ENCODE assay signal across 8 cellular contexts in the genomic region with DNA sequence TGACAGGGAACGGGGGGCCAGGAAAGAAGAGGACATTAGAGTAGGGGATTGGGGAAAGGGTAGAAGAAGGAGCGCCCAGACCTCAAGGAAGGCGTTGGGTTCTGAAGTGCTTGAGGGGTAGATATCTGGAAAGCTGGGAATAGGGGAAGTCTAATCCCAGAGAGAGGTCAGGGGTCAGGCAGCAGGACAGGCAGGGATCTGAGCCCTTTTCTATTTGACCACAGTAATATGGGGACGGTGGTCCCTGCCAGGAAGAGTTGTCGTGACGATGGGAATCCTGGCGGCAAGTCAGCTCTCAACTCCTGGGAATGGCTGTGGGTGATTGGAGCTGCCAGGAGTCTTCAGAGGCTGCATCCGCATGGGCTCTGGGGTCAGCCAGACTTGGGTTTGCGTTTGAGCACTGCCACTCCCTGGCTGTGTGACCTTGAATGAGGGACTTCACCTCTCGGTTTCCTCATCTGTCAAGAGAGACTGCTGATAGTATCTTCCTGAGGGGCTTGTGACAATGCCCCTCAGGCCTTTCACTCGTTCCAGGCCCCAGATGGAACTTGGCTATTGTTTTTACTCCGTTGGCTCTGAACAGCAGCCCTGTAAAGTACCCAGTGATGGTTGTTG. TPM values are rescaled to one million over a fixed set of nuclear protein-coding genes. Genes with fewer than 3 reads are reported as not detected.
DNase-seq lines count a peak whose midpoint lies in the region; ATAC-seq and TF ChIP-seq lines count a peak whose summit lies in the region.

No MANE protein-coding gene starts in this region.

- H3K36me3 ChIP-seq in mesodermal cell (ENCODE audit: control insufficient read depth, insufficient read depth, low read length): peaks cover 28% of the 10 kb centered on the region

- H3K27ac Mint-ChIP-seq in stimulated activated naive CD8-positive, alpha-beta T cell treated with anti-CD3 and anti-CD28 coated beads, Interleukin-15, Interleukin-2, amounts not matched to agents 100 ng/mL and 50 ng/mL, for 24 hours: peak overlapping the region; percentile 86

- H3K9me3 ChIP-seq in mesodermal cell (ENCODE audit: control insufficient read depth, low read length): no peaks in the 10 kb centered on the region

- WGBS in mesodermal cell (ENCODE audit: insufficient coverage in 2 of 2), 2 experiments: 78 to 81% methylated on average over 12 of the region's 12 CpGs

- no peaks in the 10 kb centered on the region for H3K9me3 Mint-ChIP-seq in stimulated activated naive CD8-positive, alpha-beta T cell treated with anti-CD3 and anti-CD28 coated beads, Interleukin-15, Interleukin-2, amounts not matched to agents 100 ng/mL and 50 ng/mL, for 24 hours

- ATAC-seq in stimulated activated naive CD8-positive, alpha-beta T cell treated with anti-CD3 and anti-CD28 coated beads, Interleukin-15, Interleukin-2, amounts not matched to agents 100 U/mL and 50 U/mL, for 24 hours: no peak
- ATAC-seq in HG02973 (IDR thresholded peaks at IDR 0.05; ENCODE audit: unreplicated experiment): no peak

- H3K36me3 Mint-ChIP-seq in stimulated activated naive CD8-positive, alpha-beta T cell treated with anti-CD3 and anti-CD28 coated beads, Interleukin-15, Interleukin-2, amounts not matched to agents 100 ng/mL and 50 ng/mL, for 24 hours (ENCODE audit: low read depth): peaks cover 13% of the 10 kb centered on the region

- DNase-seq in stimulated activated naive CD8-positive, alpha-beta T cell treated with anti-CD3 and anti-CD28 coated beads, Interleukin-15, Interleukin-2, amounts not matched to agents 100 U/mL and 50 U/mL, for 24 hours: no peak
- DNase-seq in cardiac fibroblast (ENCODE audit: low read depth in 2 of 2) (no peak), SKM-1 (lab: John Stamatoyannopoulos, UW; ENCODE audit: unreplicated experiment) (no peak), GM20000 (ENCODE audit: low spot score) (no peak), SIG-M5 treated with dmso at 0.1 percent for 504 hours (lab: John Stamatoyannopoulos, UW; ENCODE audit: unreplicated experiment) (no peak)

- H3K27me3 Mint-ChIP-seq in stimulated activated naive CD8-positive, alpha-beta T cell treated with anti-CD3 and anti-CD28 coated beads, Interleukin-15, Interleukin-2, amounts not matched to agents 100 ng/mL and 50 ng/mL, for 24 hours: no peaks in the 10 kb centered on the region

- H3K4me3 Mint-ChIP-seq in stimulated activated naive CD8-positive, alpha-beta T cell treated with anti-CD3 and anti-CD28 coated beads, Interleukin-15, Interleukin-2, amounts not matched to agents 100 ng/mL and 50 ng/mL, for 24 hours: peak overlapping the region; percentile 94

- H3K4me1 Mint-ChIP-seq in stimulated activated naive CD8-positive, alpha-beta T cell treated with anti-CD3 and anti-CD28 coated beads, Interleukin-15, Interleukin-2, amounts not matched to agents 100 ng/mL and 50 ng/mL, for 24 hours (ENCODE audit: low read depth): peaks cover 38% of the 10 kb centered on the region

- H3K4me3 ChIP-seq in cardiac fibroblast (replicated peaks in 1 of 2; ENCODE audit: low read depth in 2 of 2, low read length in 2 of 2) (peak overlapping the region; percentile 86 to 92), mesodermal cell (ENCODE audit: extremely low read depth, insufficient read depth, low read length, poor library complexity, severe bottlenecking) (peak overlapping the region; percentile 98)

- TF ChIP-seq CTCF in cardiac fibroblast (IDR thresholded peaks at IDR 0.05; ENCODE audit: low read depth, low read length) (no peak), GM20000 (IDR thresholded peaks at IDR 0.05; ENCODE audit: extremely low read depth, missing control alignments) (no peak)

- no peak overlapping the region for H3K27ac ChIP-seq in mesodermal cell (ENCODE audit: low read depth, low read length, severe bottlenecking)

- H3K4me1 ChIP-seq in mesodermal cell (ENCODE audit: control insufficient read depth, insufficient read depth, low read length, poor library complexity, severe bottlenecking): peaks cover 13% of the 10 kb centered on the region

RNA-seq across cellular contexts. Expression of a gene that starts 1.3 kb away (rescaled TPM):
- 104 TPM for polyA plus RNA-seq in mesodermal cell (2013, experiment 1 of 2)
- polyA plus RNA-seq in mesodermal cell (2013, experiment 2 of 2): 92.7 TPM

RNA-seq across cellular contexts. Expression of a gene that starts 5.0 kb away (rescaled TPM):
- not detected for polyA plus RNA-seq in mesodermal cell (2013, experiment 1 of 2)
- polyA plus RNA-seq in mesodermal cell (2013, experiment 2 of 2): not detected

RNA-seq across cellular contexts. Expression of a gene that starts 45.0 kb away (rescaled TPM):
- 19.3 TPM for polyA plus RNA-seq in mesodermal cell (2013, experiment 1 of 2)
- 20.1 TPM for polyA plus RNA-seq in mesodermal cell (2013, experiment 2 of 2)

RNA-seq across cellular contexts. Expression of a gene that starts 50.0 kb away (rescaled TPM):
- polyA plus RNA-seq in mesodermal cell (2013, experiment 1 of 2): 73.0 TPM
- polyA plus RNA-seq in mesodermal cell (2013, experiment 2 of 2): 63.7 TPM
